ENCODE assay signal across 8 cellular contexts in the genomic region with DNA sequence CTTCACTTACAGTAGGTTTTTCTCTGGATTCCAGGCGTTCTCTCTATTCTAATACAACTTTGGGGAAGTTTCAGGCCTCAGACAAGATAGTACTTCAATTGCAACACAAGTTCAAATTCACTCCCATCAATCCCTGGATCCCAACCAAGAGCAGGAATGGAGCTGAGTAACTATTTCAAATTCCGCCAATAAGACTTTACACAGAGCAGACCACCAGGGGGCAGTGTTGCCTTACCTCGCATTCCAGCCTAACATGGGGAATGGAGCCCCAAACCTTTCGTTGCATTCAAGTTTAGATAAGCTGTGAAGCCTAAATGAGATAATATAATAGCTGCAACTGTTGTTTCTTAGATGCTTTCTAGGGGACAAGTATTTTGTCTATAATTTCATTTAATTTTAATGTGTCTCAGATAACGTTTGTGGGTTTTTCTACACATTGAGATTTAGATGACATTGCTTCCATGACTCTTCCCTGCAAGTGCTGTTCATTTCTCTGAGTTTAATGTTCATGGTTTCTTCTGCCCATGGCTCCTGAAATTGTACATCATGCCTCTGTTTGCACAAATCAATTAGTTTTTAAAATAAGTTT.
DNase-seq lines count a peak whose midpoint lies in the region; ATAC-seq and TF ChIP-seq lines count a peak whose summit lies in the region.

No MANE protein-coding gene starts in this region.

- no peaks in the 10 kb centered on the region; the same call in 2 of the 3 replicates for H3K9me3 Mint-ChIP-seq in GM23338

- H3K27me3 Mint-ChIP-seq in GM23338 (ENCODE audit: insufficient read depth, low read depth, poor library complexity) = peaks cover 3% of the 10 kb centered on the region

- H3K4me3 Mint-ChIP-seq in GM23338 = no peak overlapping the region

- 47% methylated on average over 5 of the region's 5 CpGs for WGBS in hepatocyte (ENCODE audit: low lambda C conversion rate, missing lambda C conversion rate)
- 22% methylated on average over 5 of the region's 5 CpGs for whole genome bisulfite sequencing in smooth muscle cell (ENCODE audit: low lambda C conversion rate)

- TF ChIP-seq CTCF in GM10266 (IDR thresholded peaks at IDR 0.05; ENCODE audit: control insufficient read depth, insufficient read depth, low read depth, missing control alignments) (peak; percentile 80), GM23338 (conservative IDR thresholded peaks at IDR 0.05; ENCODE audit: low read depth in 2 of 2) (peak; percentile 94 to 97), hepatocyte (IDR thresholded peaks at IDR 0.05; ENCODE audit: poor library complexity) (peak; percentile 72), smooth muscle cell (IDR thresholded peaks at IDR 0.05; ENCODE audit: borderline replicate concordance, insufficient read depth, poor library complexity, severe bottlenecking) (peak; percentile 92)

- H3K27me3 ChIP-seq in GM23338 (ENCODE audit: insufficient read depth) = no peaks in the 10 kb centered on the region
- no peaks in the 10 kb centered on the region for H3K27me3 ChIP-seq in hepatocyte
- H3K27me3 ChIP-seq in smooth muscle cell (ENCODE audit: low read depth) = no peaks in the 10 kb centered on the region

- H3K4me1 ChIP-seq in GM23338 (ENCODE audit: insufficient read depth) (peaks cover 23% of the 10 kb centered on the region), hepatocyte (ENCODE audit: insufficient read depth) (no peaks in the 10 kb centered on the region), smooth muscle cell (ENCODE audit: low read depth) (no peaks in the 10 kb centered on the region)

- no peak overlapping the region for H3K4me3 ChIP-seq in GM23338
- H3K4me3 ChIP-seq in hepatocyte = no peak overlapping the region
- no peak overlapping the region for H3K4me3 ChIP-seq in smooth muscle cell

- H3K4me1 Mint-ChIP-seq in GM23338 = peaks cover 33% of the 10 kb centered on the region

- H3K9me2 ChIP-seq in GM23338 (ENCODE audit: insufficient read depth) (no peaks in the 10 kb centered on the region), hepatocyte (replicated peaks; ENCODE audit: insufficient read depth) (no peaks in the 10 kb centered on the region)

- H3K9me3 ChIP-seq in hepatocyte (ENCODE audit: low read depth) (no peaks in the 10 kb centered on the region), smooth muscle cell (replicated peaks; ENCODE audit: low read depth) (no peaks in the 10 kb centered on the region)

- no peak overlapping the region for H3K27ac ChIP-seq in GM23338 (ENCODE audit: low read depth)
- H3K27ac ChIP-seq in hepatocyte = no peak overlapping the region
- no peak overlapping the region for H3K27ac ChIP-seq in smooth muscle cell (ENCODE audit: low read depth)

- H3K4me2 ChIP-seq in GM23338 (no peak overlapping the region), hepatocyte (no peak overlapping the region), smooth muscle cell (no peak overlapping the region)

- no peak overlapping the region for H3K27ac Mint-ChIP-seq in GM23338

- peak; percentile 77 for ATAC-seq in GM23338

- no peaks in the 10 kb centered on the region for H3K36me3 ChIP-seq in GM23338 (ENCODE audit: insufficient read depth)
- no peaks in the 10 kb centered on the region for H3K36me3 ChIP-seq in hepatocyte (replicated peaks; ENCODE audit: insufficient read depth, low read depth)
- no peaks in the 10 kb centered on the region for H3K36me3 ChIP-seq in smooth muscle cell (ENCODE audit: low read depth)

- H3K79me2 ChIP-seq in GM23338 (replicated peaks; ENCODE audit: insufficient read depth) = no peaks in the 10 kb centered on the region
- no peaks in the 10 kb centered on the region for H3K79me2 ChIP-seq in hepatocyte
- no peaks in the 10 kb centered on the region for H3K79me2 ChIP-seq in smooth muscle cell (ENCODE audit: low read depth)

- H4K20me1 ChIP-seq in GM23338 (replicated peaks; ENCODE audit: insufficient read depth) (no peaks in the 10 kb centered on the region), hepatocyte (ENCODE audit: insufficient read depth, poor library complexity, severe bottlenecking) (peaks cover 3% of the 10 kb centered on the region), smooth muscle cell (ENCODE audit: low read depth) (no peaks in the 10 kb centered on the region)

- H3K9ac ChIP-seq in smooth muscle cell (ENCODE audit: low read depth) = no peak overlapping the region

- H3F3A ChIP-seq in GM23338 (replicated peaks; ENCODE audit: low read depth) (no peaks in the 10 kb centered on the region), smooth muscle cell (ENCODE audit: low read depth) (no peaks in the 10 kb centered on the region)

- DNase-seq in GM10266 (ENCODE audit: extremely low spot score) (peak; percentile 58), GM23338 (ENCODE audit: low spot score) (peak; percentile 89), LoVo (ENCODE audit: low spot score) (peak; percentile 61), T follicular helper cell (ENCODE audit: low read depth) (peak; percentile 21), amniotic stem cell (lab: John Stamatoyannopoulos, UW) (peak; percentile 24), hepatocyte (ENCODE audit: low spot score) (peak; percentile 80), smooth muscle cell (lab: John Stamatoyannopoulos, UW; ENCODE audit: unreplicated experiment) (peak; percentile 23), OCI-M2 (lab: John Stamatoyannopoulos, UW; ENCODE audit: unreplicated experiment) (no peak)

- H3K36me3 Mint-ChIP-seq in GM23338 (ENCODE audit: low read depth) = no peaks in the 10 kb centered on the region

- no peak overlapping the region for H2AFZ ChIP-seq in GM23338
- H2AFZ ChIP-seq in hepatocyte = no peak overlapping the region
- H2AFZ ChIP-seq in smooth muscle cell (ENCODE audit: low read depth) = no peak overlapping the region

TF ChIP-seq in GM23338, 12 proteins besides CTCF, POLR2A, EP300 and RAD21:
- no peak for TF ChIP-seq STAT1 (IDR thresholded peaks at IDR 0.05; ENCODE audit: unreplicated experiment)
- TF ChIP-seq, protein P1, sequence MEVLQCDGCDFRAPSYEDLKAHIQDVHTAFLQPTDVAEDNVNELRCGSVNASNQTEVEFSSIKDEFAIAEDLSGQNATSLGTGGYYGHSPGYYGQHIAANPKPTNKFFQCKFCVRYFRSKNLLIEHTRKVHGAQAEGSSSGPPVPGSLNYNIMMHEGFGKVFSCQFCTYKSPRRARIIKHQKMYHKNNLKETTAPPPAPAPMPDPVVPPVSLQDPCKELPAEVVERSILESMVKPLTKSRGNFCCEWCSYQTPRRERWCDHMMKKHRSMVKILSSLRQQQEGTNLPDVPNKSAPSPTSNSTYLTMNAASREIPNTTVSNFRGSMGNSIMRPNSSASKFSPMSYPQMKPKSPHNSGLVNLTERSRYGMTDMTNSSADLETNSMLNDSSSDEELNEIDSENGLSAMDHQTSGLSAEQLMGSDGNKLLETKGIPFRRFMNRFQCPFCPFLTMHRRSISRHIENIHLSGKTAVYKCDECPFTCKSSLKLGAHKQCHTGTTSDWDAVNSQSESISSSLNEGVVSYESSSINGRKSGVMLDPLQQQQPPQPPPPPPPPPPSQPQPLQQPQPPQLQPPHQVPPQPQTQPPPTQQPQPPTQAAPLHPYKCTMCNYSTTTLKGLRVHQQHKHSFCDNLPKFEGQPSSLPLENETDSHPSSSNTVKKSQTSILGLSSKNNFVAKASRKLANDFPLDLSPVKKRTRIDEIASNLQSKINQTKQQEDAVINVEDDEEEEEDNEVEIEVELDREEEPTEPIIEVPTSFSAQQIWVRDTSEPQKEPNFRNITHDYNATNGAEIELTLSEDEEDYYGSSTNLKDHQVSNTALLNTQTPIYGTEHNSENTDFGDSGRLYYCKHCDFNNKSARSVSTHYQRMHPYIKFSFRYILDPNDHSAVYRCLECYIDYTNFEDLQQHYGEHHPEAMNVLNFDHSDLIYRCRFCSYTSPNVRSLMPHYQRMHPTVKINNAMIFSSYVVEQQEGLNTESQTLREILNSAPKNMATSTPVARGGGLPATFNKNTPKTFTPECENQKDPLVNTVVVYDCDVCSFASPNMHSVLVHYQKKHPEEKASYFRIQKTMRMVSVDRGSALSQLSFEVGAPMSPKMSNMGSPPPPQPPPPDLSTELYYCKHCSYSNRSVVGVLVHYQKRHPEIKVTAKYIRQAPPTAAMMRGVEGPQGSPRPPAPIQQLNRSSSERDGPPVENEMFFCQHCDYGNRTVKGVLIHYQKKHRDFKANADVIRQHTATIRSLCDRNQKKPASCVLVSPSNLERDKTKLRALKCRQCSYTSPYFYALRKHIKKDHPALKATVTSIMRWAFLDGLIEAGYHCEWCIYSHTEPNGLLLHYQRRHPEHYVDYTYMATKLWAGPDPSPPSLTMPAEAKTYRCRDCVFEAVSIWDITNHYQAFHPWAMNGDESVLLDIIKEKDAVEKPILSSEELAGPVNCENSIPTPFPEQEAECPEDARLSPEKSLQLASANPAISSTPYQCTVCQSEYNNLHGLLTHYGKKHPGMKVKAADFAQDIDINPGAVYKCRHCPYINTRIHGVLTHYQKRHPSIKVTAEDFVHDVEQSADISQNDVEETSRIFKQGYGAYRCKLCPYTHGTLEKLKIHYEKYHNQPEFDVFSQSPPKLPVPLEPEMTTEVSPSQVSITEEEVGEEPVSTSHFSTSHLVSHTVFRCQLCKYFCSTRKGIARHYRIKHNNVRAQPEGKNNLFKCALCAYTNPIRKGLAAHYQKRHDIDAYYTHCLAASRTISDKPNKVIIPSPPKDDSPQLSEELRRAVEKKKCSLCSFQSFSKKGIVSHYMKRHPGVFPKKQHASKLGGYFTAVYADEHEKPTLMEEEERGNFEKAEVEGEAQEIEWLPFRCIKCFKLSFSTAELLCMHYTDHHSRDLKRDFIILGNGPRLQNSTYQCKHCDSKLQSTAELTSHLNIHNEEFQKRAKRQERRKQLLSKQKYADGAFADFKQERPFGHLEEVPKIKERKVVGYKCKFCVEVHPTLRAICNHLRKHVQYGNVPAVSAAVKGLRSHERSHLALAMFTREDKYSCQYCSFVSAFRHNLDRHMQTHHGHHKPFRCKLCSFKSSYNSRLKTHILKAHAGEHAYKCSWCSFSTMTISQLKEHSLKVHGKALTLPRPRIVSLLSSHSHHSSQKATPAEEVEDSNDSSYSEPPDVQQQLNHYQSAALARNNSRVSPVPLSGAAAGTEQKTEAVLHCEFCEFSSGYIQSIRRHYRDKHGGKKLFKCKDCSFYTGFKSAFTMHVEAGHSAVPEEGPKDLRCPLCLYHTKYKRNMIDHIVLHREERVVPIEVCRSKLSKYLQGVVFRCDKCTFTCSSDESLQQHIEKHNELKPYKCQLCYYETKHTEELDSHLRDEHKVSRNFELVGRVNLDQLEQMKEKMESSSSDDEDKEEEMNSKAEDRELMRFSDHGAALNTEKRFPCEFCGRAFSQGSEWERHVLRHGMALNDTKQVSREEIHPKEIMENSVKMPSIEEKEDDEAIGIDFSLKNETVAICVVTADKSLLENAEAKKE (CRISPR knock-in tag; IDR thresholded peaks at IDR 0.05) = peak; percentile 5; the same call in 1 of the 2 replicates
TF ChIP-seq in GM23338: peak in this region for 1.
